In the genomic region with DNA sequence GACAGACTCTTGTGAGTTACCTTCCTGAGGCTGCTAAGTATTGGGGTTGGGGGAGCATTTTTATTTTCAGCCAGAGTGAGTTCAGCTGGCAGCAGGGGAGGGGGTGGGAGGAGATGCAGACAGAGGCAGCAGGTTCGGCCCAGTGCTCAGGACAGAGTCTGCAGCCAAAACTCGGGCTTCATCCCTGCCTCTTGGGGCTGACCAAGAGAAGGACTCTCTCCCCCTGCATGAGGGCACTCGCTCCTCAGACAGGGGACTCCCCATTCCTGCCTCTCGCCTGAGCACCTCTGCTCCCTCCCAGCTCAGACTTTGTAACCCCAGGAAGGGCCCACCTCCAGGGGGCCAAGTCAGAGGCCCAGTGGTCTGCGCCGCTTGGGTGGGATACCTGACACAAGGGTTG, we compare ENCODE assay signal across 9 cellular contexts. TPM values are rescaled to one million over a fixed set of nuclear protein-coding genes. Genes with fewer than 3 reads are reported as not detected.
A peak's percentile ranks its signal among the peaks of the same experiment; 100 is the strongest.
DNase-seq lines count a peak whose midpoint lies in the region; ATAC-seq and TF ChIP-seq lines count a peak whose summit lies in the region.
"Had no signal": no experiment of that assay in that cellular context is flagged by ENCODE, and none has a peak within 500 bp of the region (broad histone marks: within the 10 kb centered on the region; RNA-seq: fewer than 3 reads in every experiment).

No MANE protein-coding gene starts in this region.

- WGBS in heart right ventricle, 2 donors = 85 to 89% methylated on average over 6 of the region's 6 CpGs
- 90% methylated on average over 4 of the region's 6 CpGs for WGBS in suprapubic skin

- peaks cover 0 to 10% (median under 1%) of the 10 kb centered on the region in 9 donors for H3K36me3 ChIP-seq in heart right ventricle
- H3K36me3 ChIP-seq in muscle layer of colon (ENCODE audit: insufficient read depth, low read length) = peaks cover 4% of the 10 kb centered on the region
- H3K36me3 ChIP-seq in upper lobe of right lung = peaks cover 3% of the 10 kb centered on the region
- H3K36me3 ChIP-seq in suprapubic skin = peaks cover 3% of the 10 kb centered on the region

- H3K9me3 Mint-ChIP-seq in activated T-helper 17 cell treated with anti-CD3 and anti-CD28 coated beads, Interleukin-2, amount 50 U/mL, for 72 hours = no peaks in the 10 kb centered on the region

- no peak overlapping the region for H3K27ac Mint-ChIP-seq in activated T-helper 17 cell treated with anti-CD3 and anti-CD28 coated beads, Interleukin-2, amount 50 U/mL, for 72 hours

- TF ChIP-seq EP300 in suprapubic skin (IDR thresholded peaks at IDR 0.05) = no peak

- H3K27ac ChIP-seq in heart right ventricle (peak overlapping the region in 6 of 10 donors; percentile 91 to 99 (median 94)), muscle layer of colon (ENCODE audit: low read depth, low read length) (peak overlapping the region; percentile 78), upper lobe of right lung (peak overlapping the region; percentile 86), suprapubic skin (no peak overlapping the region)

- H3K27me3 ChIP-seq in heart right ventricle = no peaks in the 10 kb centered on the region
- H3K27me3 ChIP-seq in muscle layer of colon (ENCODE audit: control insufficient read depth in 1 of 2, insufficient read depth in 2 of 2, low read length in 2 of 2) = no peaks in the 10 kb centered on the region
- H3K27me3 ChIP-seq in upper lobe of right lung = no peaks in the 10 kb centered on the region
- no peaks in the 10 kb centered on the region for H3K27me3 ChIP-seq in suprapubic skin

- no peak overlapping the region for H3K4me3 ChIP-seq in heart right ventricle
- no peak overlapping the region for H3K4me3 ChIP-seq in muscle layer of colon (ENCODE audit: low read depth in 1 of 2, low read length in 2 of 2)
- no peak overlapping the region for H3K4me3 ChIP-seq in upper lobe of right lung
- no peak overlapping the region for H3K4me3 ChIP-seq in suprapubic skin

- intact Hi-C loops in heart right ventricle (cut with DNase I) (no loop called here), cardiac septum (cut with DNase I) (no loop called here), upper lobe of right lung (cut with DNase I) (no loop called here)

- no peak overlapping the region for H3K9ac ChIP-seq in muscle layer of colon (ENCODE audit: low read length)

- ATAC-seq in heart right ventricle (no peak), upper lobe of right lung (no peak), HG02642 (IDR thresholded peaks at IDR 0.05; ENCODE audit: poor library complexity, unreplicated experiment) (no peak)
- ATAC-seq in activated T-helper 17 cell treated with anti-CD3 and anti-CD28 coated beads, Interleukin-2, amount 50 U/mL, for 72 hours (replicated peaks) = no peak

- H3K36me3 Mint-ChIP-seq in activated T-helper 17 cell treated with anti-CD3 and anti-CD28 coated beads, Interleukin-2, amount 50 U/mL, for 72 hours (ENCODE audit: low read depth) = peaks cover under 1% of the 10 kb centered on the region

- H3K4me1 Mint-ChIP-seq in activated T-helper 17 cell treated with anti-CD3 and anti-CD28 coated beads, Interleukin-2, amount 50 U/mL, for 72 hours = peaks cover 14% of the 10 kb centered on the region

- TF ChIP-seq CTCF in heart right ventricle (IDR thresholded peaks at IDR 0.05) (no peak), upper lobe of right lung (IDR thresholded peaks at IDR 0.05) (no peak), suprapubic skin (IDR thresholded peaks at IDR 0.05) (no peak)

- H3K27me3 Mint-ChIP-seq in activated T-helper 17 cell treated with anti-CD3 and anti-CD28 coated beads, Interleukin-2, amount 50 U/mL, for 72 hours = no peaks in the 10 kb centered on the region

- H3K4me1 ChIP-seq in heart right ventricle (peaks cover 37 to 78% (median 72%) of the 10 kb centered on the region in 9 donors), muscle layer of colon (ENCODE audit: insufficient read depth, low read length) (peaks cover 52% of the 10 kb centered on the region), upper lobe of right lung (peaks cover 62% of the 10 kb centered on the region), suprapubic skin (peaks cover 71% of the 10 kb centered on the region)

- H3K4me3 Mint-ChIP-seq in activated T-helper 17 cell treated with anti-CD3 and anti-CD28 coated beads, Interleukin-2, amount 50 U/mL, for 72 hours = peak overlapping the region; percentile 65

- H3K9me3 ChIP-seq in heart right ventricle (no peaks in the 10 kb centered on the region), muscle layer of colon (ENCODE audit: low read length) (no peaks in the 10 kb centered on the region), upper lobe of right lung (no peaks in the 10 kb centered on the region), suprapubic skin (no peaks in the 10 kb centered on the region)

- TF ChIP-seq POLR2A in suprapubic skin (IDR thresholded peaks at IDR 0.05) = no peak

- DNase-seq in heart right ventricle (no peak), cardiac septum (ENCODE audit: low spot score) (no peak), upper lobe of right lung (no peak), anterior cingulate cortex (lab: John Stamatoyannopoulos, UW) (no peak), suprapubic skin (ENCODE audit: low spot score in 2 of 2) (no peak)
- DNase-seq: activated CD4-positive, alpha-beta T cell treated with anti-CD3 and anti-CD28 coated beads, Interleukin-2, amount 50 U/mL, for 1 hour had no signal

RNA-seq across cellular contexts. Expression of a gene that starts 1.1 kb away (rescaled TPM):
- 100 to 1,000 TPM in 9 of 10 donors, 10 to 100 TPM in 1; 98.1 to 152 (median 141) TPM for total RNA-seq in heart right ventricle
- polyA plus RNA-seq in heart right ventricle = 100 to 1,000 TPM in 1 of 2 donors, 10 to 100 TPM in 1; 95.7 to 112 TPM
- 172 TPM for total RNA-seq in cardiac septum
- 100 to 1,000 TPM in 1 of 2 donors, 10 to 100 TPM in 1; 81.3 to 160 TPM for total RNA-seq in activated T-helper 17 cell treated with anti-CD3 and anti-CD28 coated beads, Interleukin-2, amount 50 U/mL, for 72 hours
- 174 TPM for total RNA-seq in upper lobe of right lung
- total RNA-seq in suprapubic skin = 10 to 100 TPM; 63.1 to 77.6 (median 70.4) TPM

RNA-seq across cellular contexts. Expression of a gene that starts 4.2 kb away (rescaled TPM):
- total RNA-seq in heart right ventricle (1 to 10 TPM; 4.3 to 9.2 (median 6.9) TPM), cardiac septum (8.6 TPM), upper lobe of right lung (12.3 TPM), suprapubic skin (1 to 10 TPM; 3.7 to 9.8 (median 7.8) TPM)
- polyA plus RNA-seq in heart right ventricle = 1 to 10 TPM; 1.8 to 5.9 TPM
- 1 to 10 TPM; 3.0 to 3.2 TPM for total RNA-seq in activated T-helper 17 cell treated with anti-CD3 and anti-CD28 coated beads, Interleukin-2, amount 50 U/mL, for 72 hours

RNA-seq across cellular contexts. Expression of a gene that starts 43.7 kb away (rescaled TPM):
- 10 to 100 TPM; 43.3 to 69.6 (median 50.8) TPM for total RNA-seq in heart right ventricle
- polyA plus RNA-seq in heart right ventricle = 100 to 1,000 TPM in 1 of 2 donors, 10 to 100 TPM in 1; 78.6 to 203 TPM
- total RNA-seq in cardiac septum = 50.9 TPM
- total RNA-seq in activated T-helper 17 cell treated with anti-CD3 and anti-CD28 coated beads, Interleukin-2, amount 50 U/mL, for 72 hours = 100 to 1,000 TPM in 1 of 2 donors, 10 to 100 TPM in 1; 65.2 to 121 TPM
- total RNA-seq in upper lobe of right lung = 66.1 TPM
- 100 to 1,000 TPM in 3 of 4 donors, 10 to 100 TPM in 1; 94.0 to 159 (median 142) TPM for total RNA-seq in suprapubic skin
